9 cellular contexts compared by ENCODE assay signal in genomic region chr7:123154231-123154860, GRCh38. TPM values are rescaled to one million over a fixed set of nuclear protein-coding genes. Genes with fewer than 3 reads are reported as not detected.
DNase-seq lines count a peak whose midpoint lies in the region; ATAC-seq, FAIRE-seq and TF ChIP-seq lines count a peak whose summit lies in the region.
"Had no signal": no experiment of that assay in that cellular context is flagged by ENCODE, and none has a peak within 500 bp of the region (broad histone marks: within the 10 kb centered on the region; RNA-seq: fewer than 3 reads in every experiment).

No MANE protein-coding gene starts in this region.

- WGBS in pancreas, 2 donors, result 1 to 3% methylated on average over 3 of the region's 3 CpGs

- intact Hi-C loops in activated T-helper 1 cell treated with anti-CD3 and anti-CD28 coated beads, Interleukin-12 subunit alpha, Interleukin-12 subunit beta, Interleukin-2, Interleukin-4 antibody, amounts not matched to agents 30 ng/mL and 10 ng/mL and 1 ng/mL, durations not matched to agents 14 hours and 24 hours and 36 hours (cut with micrococcal nuclease), result loop anchor here (10.0 kb wide), 1 partner anchor 210 kb away; no protein-coding TSS in a partner anchor
- intact Hi-C loops in pancreas (cut with DNase I), result no loop called here

- H3K4me3 Mint-ChIP-seq in activated T-helper 1 cell treated with anti-CD3 and anti-CD28 coated beads, Interleukin-12 subunit alpha, Interleukin-12 subunit beta, Interleukin-2, Interleukin-4 antibody, amounts not matched to agents 30 ng/mL and 10 ng/mL and 1 ng/mL, durations not matched to agents 14 hours and 24 hours and 36 hours, result no peak overlapping the region
- H3K4me3 Mint-ChIP-seq: dendritic cell treated with granulocyte-macrophage colony-stimulating factor and Interleukin-4, amounts not matched to agents 40 ng/mL and 50 ng/mL, for 4 days had no signal

- H3K9me3 ChIP-seq in pancreas, result no peaks in the 10 kb centered on the region

- no peak overlapping the region for H3K4me3 ChIP-seq in pancreas

- no peaks in the 10 kb centered on the region for H3K4me1 Mint-ChIP-seq in activated T-helper 1 cell treated with anti-CD3 and anti-CD28 coated beads, Interleukin-12 subunit alpha, Interleukin-12 subunit beta, Interleukin-2, Interleukin-4 antibody, amounts not matched to agents 30 ng/mL and 10 ng/mL and 1 ng/mL, durations not matched to agents 14 hours and 24 hours and 36 hours (ENCODE audit: low read depth)

- H3K9me3 Mint-ChIP-seq in activated T-helper 1 cell treated with anti-CD3 and anti-CD28 coated beads, Interleukin-12 subunit alpha, Interleukin-12 subunit beta, Interleukin-2, Interleukin-4 antibody, amounts not matched to agents 30 ng/mL and 10 ng/mL and 1 ng/mL, durations not matched to agents 14 hours and 24 hours and 36 hours, result no peaks in the 10 kb centered on the region
- H3K9me3 Mint-ChIP-seq: dendritic cell treated with granulocyte-macrophage colony-stimulating factor and Interleukin-4, amounts not matched to agents 40 ng/mL and 50 ng/mL, for 4 days had no signal

- ATAC-seq in GM19468 (IDR thresholded peaks at IDR 0.05; ENCODE audit: extremely low read depth, unreplicated experiment) (peak; percentile 86), HG03460 (IDR thresholded peaks at IDR 0.05; ENCODE audit: unreplicated experiment) (peak; percentile 99), pancreas (peak; percentile 93 to 98 (median 94))

- H3K36me3 Mint-ChIP-seq in activated T-helper 1 cell treated with anti-CD3 and anti-CD28 coated beads, Interleukin-12 subunit alpha, Interleukin-12 subunit beta, Interleukin-2, Interleukin-4 antibody, amounts not matched to agents 30 ng/mL and 10 ng/mL and 1 ng/mL, durations not matched to agents 14 hours and 24 hours and 36 hours (ENCODE audit: low read depth), result no peaks in the 10 kb centered on the region

- FAIRE-seq in pancreas (lab: Jason Lieb, UNC), result peak; percentile 84

- no peak overlapping the region for H3K27ac Mint-ChIP-seq in activated T-helper 1 cell treated with anti-CD3 and anti-CD28 coated beads, Interleukin-12 subunit alpha, Interleukin-12 subunit beta, Interleukin-2, Interleukin-4 antibody, amounts not matched to agents 30 ng/mL and 10 ng/mL and 1 ng/mL, durations not matched to agents 14 hours and 24 hours and 36 hours
- H3K27ac Mint-ChIP-seq: dendritic cell treated with granulocyte-macrophage colony-stimulating factor and Interleukin-4, amounts not matched to agents 40 ng/mL and 50 ng/mL, for 4 days had no signal

- H3K27me3 Mint-ChIP-seq in activated T-helper 1 cell treated with anti-CD3 and anti-CD28 coated beads, Interleukin-12 subunit alpha, Interleukin-12 subunit beta, Interleukin-2, Interleukin-4 antibody, amounts not matched to agents 30 ng/mL and 10 ng/mL and 1 ng/mL, durations not matched to agents 14 hours and 24 hours and 36 hours (ENCODE audit: insufficient read depth), result no peaks in the 10 kb centered on the region
- H3K27me3 Mint-ChIP-seq: dendritic cell treated with granulocyte-macrophage colony-stimulating factor and Interleukin-4, amounts not matched to agents 40 ng/mL and 50 ng/mL, for 4 days had no signal

- H3K27ac ChIP-seq in pancreas, result no peak overlapping the region

- no peaks in the 10 kb centered on the region for H3K27me3 ChIP-seq in pancreas

- H3K36me3 ChIP-seq in pancreas, result no peaks in the 10 kb centered on the region

- TF ChIP-seq CTCF in pancreas (IDR thresholded peaks at IDR 0.05), result peak; percentile 57 to 83 (median 66)

- H3K4me1 ChIP-seq in pancreas, result no peaks in the 10 kb centered on the region

- peak; percentile 58 for DNase-seq in EL
- peak; percentile 3 for DNase-seq in NCI-H510A (lab: John Stamatoyannopoulos, UW)
- peak; percentile 12 for DNase-seq in activated T-helper 1 cell treated with anti-CD3 and anti-CD28 coated beads, Interleukin-12 subunit alpha, Interleukin-12 subunit beta, Interleukin-2, Interleukin-4 antibody, amounts not matched to agents 30 ng/mL and 10 ng/mL and 1 ng/mL, durations not matched to agents 14 hours and 24 hours and 36 hours (ENCODE audit: low spot score)
- peak; percentile 61 for DNase-seq in globus pallidus (ENCODE audit: low spot score)
- DNase-seq in pancreas, result peak in 5 of 6 donors; percentile 61 to 84 (median 66)
- no peak for DNase-seq in 8988T

RNA-seq across cellular contexts. Expression of gene SLC13A1, which starts 45.4 kb away (rescaled TPM):
- 0.05 TPM in 1 of 2 replicates, not detected in the other for total RNA-seq in activated T-helper 1 cell treated with anti-CD3 and anti-CD28 coated beads, Interleukin-12 subunit alpha, Interleukin-12 subunit beta, Interleukin-2, Interleukin-4 antibody, amounts not matched to agents 30 ng/mL and 10 ng/mL and 1 ng/mL, durations not matched to agents 14 hours and 24 hours and 36 hours
- under 1 TPM in 3 of 6 donors, not detected in 3; 0.09 to 0.19 (median 0.13) TPM for total RNA-seq in pancreas
- polyA plus RNA-seq in pancreas, result under 1 TPM; 0.02 to 0.04 TPM
